In genomic region chr14:92513966-92514843, GRCh38 we compare ENCODE assay signal across 8 cellular contexts. TPM values are rescaled to one million over a fixed set of nuclear protein-coding genes. Genes with fewer than 3 reads are reported as not detected.
DNase-seq lines count a peak whose midpoint lies in the region; ATAC-seq, FAIRE-seq and TF ChIP-seq lines count a peak whose summit lies in the region.

No MANE protein-coding gene starts in this region.

- 17 to 27% methylated on average over 9 to 81 of the region's 81 CpGs for whole genome bisulfite sequencing in endodermal cell (ENCODE audit: insufficient coverage in 1 of 2, insufficient read length in 1 of 2), 2 experiments
- 7 to 35% methylated on average over 13 to 67 of the region's 81 CpGs for WGBS in tibial nerve, 2 donors

- POLR2A ChIA-PET in CD8-positive, alpha-beta T cell (lab: Charles Lee): interaction anchor here (0.6 to 3.1 kb wide), 9 partner anchors 10 to 102 kb away, joined by 3 to 12 read pairs (median 10); no protein-coding TSS in a partner anchor
- POLR2A ChIA-PET in activated B cell treated with CpG ODN at 0.5 μM for 24 hours (lab: Charles Lee): interaction anchor here (1.1 to 1.8 kb wide), 3 partner anchors 54 to 138 kb away, joined by 3 to 5 read pairs (median 4); no protein-coding TSS in a partner anchor

- H3K9ac ChIP-seq in endodermal cell (ENCODE audit: extremely low read depth, low read length, poor library complexity, severe bottlenecking): peak overlapping the region; percentile 38

- TF ChIP-seq EP300 in tibial nerve (IDR thresholded peaks at IDR 0.05): no peak

- intact Hi-C loops in CD8-positive, alpha-beta T cell (cut with DNase I, micrococcal nuclease): loop anchor here (1.0 to 10.0 kb wide), 6 partner anchors 73 to 281 kb away; partner anchors contain the start of gene GOLGA5 (in 1 of the 2)
- intact Hi-C loops in activated B cell treated with CpG ODN at 0.5 μM for 24 hours (cut with micrococcal nuclease) (loop anchor here (1.0 to 5.0 kb wide), 4 partner anchors 17 to 163 kb away; no protein-coding TSS in a partner anchor), mucosa of descending colon (cut with DNase I, micrococcal nuclease) (no loop called here)

- TF ChIP-seq POLR2A in tibial nerve (IDR thresholded peaks at IDR 0.05): no peak

- peak overlapping the region; percentile 86 for H3K27ac Mint-ChIP-seq in CD8-positive, alpha-beta T cell
- H3K27ac Mint-ChIP-seq in activated B cell treated with CpG ODN at 0.5 μM for 24 hours: peak overlapping the region; percentile 41
- H3K27ac Mint-ChIP-seq in endodermal cell: no peak overlapping the region

- CTCF ChIA-PET in CD8-positive, alpha-beta T cell (lab: Charles Lee): interaction anchor here (1.0 to 1.3 kb wide), 2 partner anchors 54 to 167 kb away, joined by 3 read pairs; no protein-coding TSS in a partner anchor
- CTCF ChIA-PET in activated B cell treated with CpG ODN at 0.5 μM for 24 hours (lab: Charles Lee): no interaction called here

- H3K36me3 Mint-ChIP-seq in CD8-positive, alpha-beta T cell: no peaks in the 10 kb centered on the region
- H3K36me3 Mint-ChIP-seq in activated B cell treated with CpG ODN at 0.5 μM for 24 hours (ENCODE audit: low read depth) (no peaks in the 10 kb centered on the region), endodermal cell (ENCODE audit: low read depth) (no peaks in the 10 kb centered on the region)

- peak overlapping the region; percentile 71 for H3K27ac ChIP-seq in CD8-positive, alpha-beta T cell (ENCODE audit: low read depth, low read length)
- H3K27ac ChIP-seq in endodermal cell (ENCODE audit: low read depth, low read length) (no peak overlapping the region), tibial nerve (peak overlapping the region in 3 of 4 donors; percentile 44 to 87 (median 81))

- peak; percentile 64 for ATAC-seq in CD8-positive, alpha-beta T cell
- ATAC-seq in HG02571 (IDR thresholded peaks at IDR 0.05; ENCODE audit: unreplicated experiment) (peak; percentile 31), activated B cell treated with CpG ODN at 0.5 μM for 24 hours (ENCODE audit: low read depth) (peak; percentile 37), mucosa of descending colon (peak; percentile 69)

- no peaks in the 10 kb centered on the region for H3K9me3 ChIP-seq in CD8-positive, alpha-beta T cell (ENCODE audit: low read length)
- H3K9me3 ChIP-seq in endodermal cell (ENCODE audit: control insufficient read depth, low read length) (no peaks in the 10 kb centered on the region), mucosa of descending colon (no peaks in the 10 kb centered on the region), tibial nerve (no peaks in the 10 kb centered on the region)

- H3K4me3 ChIP-seq in CD8-positive, alpha-beta T cell (ENCODE audit: low read depth, low read length): peak overlapping the region; percentile 86
- H3K4me3 ChIP-seq in endodermal cell (ENCODE audit: low read length): peak overlapping the region; percentile 75
- H3K4me3 ChIP-seq in mucosa of descending colon: peak overlapping the region; percentile 54
- peak overlapping the region; percentile 46 to 79 (median 60) for H3K4me3 ChIP-seq in tibial nerve

- peak in 5 of 7 experiments; percentile 36 to 75 (median 61) for DNase-seq in CD8-positive, alpha-beta T cell
- DNase-seq in activated B cell treated with CpG ODN at 0.5 μM for 24 hours (no peak), endodermal cell (peak; percentile 75), mucosa of descending colon (peak; percentile 58 to 76 (median 70)), tibial nerve (ENCODE audit: low spot score in 2 of 2) (no peak), GM19239 (ENCODE audit: insufficient read length, low spot score) (no peak), SKM-1 (lab: John Stamatoyannopoulos, UW; ENCODE audit: unreplicated experiment) (no peak)

- no peak for FAIRE-seq in GM19239 (lab: Jason Lieb, UNC)

- peak overlapping the region; percentile 62 for H3K4me3 Mint-ChIP-seq in CD8-positive, alpha-beta T cell
- H3K4me3 Mint-ChIP-seq in activated B cell treated with CpG ODN at 0.5 μM for 24 hours (peak overlapping the region; percentile 80), endodermal cell (peak overlapping the region; percentile 61)

- no peaks in the 10 kb centered on the region for H3K9me3 Mint-ChIP-seq in CD8-positive, alpha-beta T cell
- H3K9me3 Mint-ChIP-seq in activated B cell treated with CpG ODN at 0.5 μM for 24 hours: no peaks in the 10 kb centered on the region
- no peaks in the 10 kb centered on the region for H3K9me3 Mint-ChIP-seq in endodermal cell

- H3K27me3 Mint-ChIP-seq in CD8-positive, alpha-beta T cell (ENCODE audit: low read depth): no peaks in the 10 kb centered on the region
- H3K27me3 Mint-ChIP-seq in activated B cell treated with CpG ODN at 0.5 μM for 24 hours (no peaks in the 10 kb centered on the region), endodermal cell (ENCODE audit: insufficient read depth) (peaks cover 51% of the 10 kb centered on the region)

- H3K4me1 Mint-ChIP-seq in CD8-positive, alpha-beta T cell (ENCODE audit: low read depth): peaks cover 56% of the 10 kb centered on the region
- H3K4me1 Mint-ChIP-seq in activated B cell treated with CpG ODN at 0.5 μM for 24 hours (peaks cover 39% of the 10 kb centered on the region), endodermal cell (peaks cover 2% of the 10 kb centered on the region)

- no peaks in the 10 kb centered on the region for H3K36me3 ChIP-seq in CD8-positive, alpha-beta T cell (ENCODE audit: insufficient read depth, low read length)
- H3K36me3 ChIP-seq in endodermal cell (ENCODE audit: control insufficient read depth, insufficient read depth, low read length) (no peaks in the 10 kb centered on the region), mucosa of descending colon (ENCODE audit: low read depth) (no peaks in the 10 kb centered on the region), tibial nerve (no peaks in the 10 kb centered on the region)

- TF ChIP-seq CTCF in CD8-positive, alpha-beta T cell (IDR thresholded peaks at IDR 0.05): no peak
- TF ChIP-seq CTCF in activated B cell treated with CpG ODN at 0.5 μM for 24 hours (IDR thresholded peaks at IDR 0.05) (no peak), endodermal cell (conservative IDR thresholded peaks at IDR 0.05) (no peak), mucosa of descending colon (IDR thresholded peaks at IDR 0.05) (no peak), tibial nerve (IDR thresholded peaks at IDR 0.05) (no peak)

- peaks cover 58% of the 10 kb centered on the region for H3K4me1 ChIP-seq in CD8-positive, alpha-beta T cell (ENCODE audit: insufficient read depth, low read length)
- H3K4me1 ChIP-seq in endodermal cell (ENCODE audit: control insufficient read depth, insufficient read depth, low read length) (no peaks in the 10 kb centered on the region), mucosa of descending colon (ENCODE audit: low read depth) (peaks cover 5% of the 10 kb centered on the region), tibial nerve (peaks cover 0 to 48% (median 7%) of the 10 kb centered on the region in 4 donors)

- H3K27me3 ChIP-seq in CD8-positive, alpha-beta T cell (ENCODE audit: insufficient read depth, low read length): no peaks in the 10 kb centered on the region
- H3K27me3 ChIP-seq in endodermal cell (ENCODE audit: control insufficient read depth, insufficient read depth, low read length, poor library complexity, severe bottlenecking) (peaks cover 39% of the 10 kb centered on the region), tibial nerve (peaks cover 0 to 8% of the 10 kb centered on the region in 2 donors)

RNA-seq across cellular contexts. Expression of gene RIN3, which starts 0.6 kb away (rescaled TPM):
- total RNA-seq in CD8-positive, alpha-beta T cell: 10 to 100 TPM; 82.4 to 82.7 TPM
- total RNA-seq in activated B cell treated with CpG ODN at 0.5 μM for 24 hours (61.3 and 62.6 TPM in 2 replicates), endodermal cell (1 to 10 TPM; 5.2 to 6.0 TPM), mucosa of descending colon (10 to 100 TPM; 26.2 to 51.0 (median 32.9) TPM), tibial nerve (10 to 100 TPM; 14.2 to 34.2 (median 15.5) TPM)
- polyA plus RNA-seq in endodermal cell (2013, experiment 1 of 2): 2.5 TPM
- polyA plus RNA-seq in endodermal cell (2013, experiment 2 of 2): 2.6 TPM

Comparison
In these comparisons a context has a peak if more than half of its experiments do, and no peak if none do; other contexts are left out.
1. DNase-seq: peak in CD8-positive, alpha-beta T cell (5 of 7), endodermal cell (single experiment) and mucosa of descending colon (3 of 3); none in activated B cell treated with CpG ODN at 0.5 μM for 24 hours (single experiment), tibial nerve (0 of 2), GM19239 (single experiment) and SKM-1 (single experiment).
2. intact Hi-C loops: an anchor here in CD8-positive, alpha-beta T cell (1.0 to 10.0 kb wide) and activated B cell treated with CpG ODN at 0.5 μM for 24 hours (1.0 to 5.0 kb wide); none called in mucosa of descending colon.
3. Peak in every context shown above with its lines, with median percentiles within 50 percentile points of each other: ATAC-seq, H3K4me3 ChIP-seq and H3K4me3 Mint-ChIP-seq.